Comparison of ENCODE assay signal across 8 cellular contexts in genomic region chr19:55305491-55305890, GRCh38. TPM values are rescaled to one million over a fixed set of nuclear protein-coding genes. Genes with fewer than 3 reads are reported as not detected.
DNase-seq lines count a peak whose midpoint lies in the region; ATAC-seq, FAIRE-seq and TF ChIP-seq lines count a peak whose summit lies in the region.

No MANE protein-coding gene starts in this region.

- no peak overlapping the region for H3K27ac ChIP-seq in H1 (ENCODE audit: low read depth, low read length)
- H3K27ac ChIP-seq in vagina, result no peak overlapping the region

- ATAC-seq in HG03025 (IDR thresholded peaks at IDR 0.05; ENCODE audit: low FRiP score, unreplicated experiment), result no peak

- no peak overlapping the region for H2AK5ac ChIP-seq in H1 (ENCODE audit: low read depth, low read length)

- FAIRE-seq in H1 (lab: Jason Lieb, UNC), result no peak

- H3K79me2 ChIP-seq in H1 (ENCODE audit: control insufficient read depth in 1 of 2, insufficient read depth in 2 of 2, low read length in 2 of 2), result no peaks in the 10 kb centered on the region

- no peak overlapping the region for H3K4me3 Mint-ChIP-seq in activated CD4-positive, alpha-beta T cell treated with anti-CD3 and anti-CD28 coated beads, Interleukin-2, amount 10 ng/mL, durations not matched to agents 24 days and 14 days

- 0 out of 2 replicates have a peak overlapping the region, but pooled peaks have one; percentile 8 for H2BK15ac ChIP-seq in H1 (ENCODE audit: low read length)

- 88% methylated on average over 9 of the region's 9 CpGs; no CpG with 5 or more reads in 1 of the 2 experiments for WGBS in H1 (ENCODE audit: extremely low coverage in 1 of 2, insufficient coverage in 1 of 2, insufficient read length in 1 of 2, insufficient replicate concordance in 2 of 2, low coverage in 1 of 2, low lambda C conversion rate in 2 of 2, missing lambda C conversion rate in 1 of 2), 2 experiments

- H2BK5ac ChIP-seq in H1 (ENCODE audit: low read depth, low read length), result no peak overlapping the region

- H2BK12ac ChIP-seq in H1 (ENCODE audit: low read depth, low read length), result 0 out of 2 replicates have a peak overlapping the region, but pooled peaks have one; percentile 2

- H4K20me1 ChIP-seq in H1 (replicated peaks in 1 of 2; ENCODE audit: control insufficient read depth in 1 of 2, insufficient read depth in 2 of 2, low read length in 2 of 2), result peaks cover 0 to 5% of the 10 kb centered on the region in 2 experiments

- DNase-seq in GM03348 (ENCODE audit: low spot score), result peak; percentile 42
- DNase-seq in NB4 (ENCODE audit: low read depth), result peak; percentile 57
- peak; percentile 86 for DNase-seq in activated CD4-positive, alpha-beta T cell treated with anti-CD3 and anti-CD28 coated beads, Interleukin-2, amount 10 ng/mL, durations not matched to agents 24 days and 14 days
- peak in 1 of 2 experiments; percentile 79 for DNase-seq in H1 (ENCODE audit: low read depth in 1 of 2, low spot score in 2 of 2)
- peak; percentile 57 to 59 for DNase-seq in stimulated activated CD4-positive, alpha-beta T cell treated with anti-CD3 and anti-CD28 coated beads, Interleukin-2, amount 100 ng/mL, for 24 hours
- DNase-seq in vagina (ENCODE audit: extremely low spot score in 2 of 2), result no peak
- DNase-seq in NCI-H774 (lab: John Stamatoyannopoulos, UW), result no peak

- POLR2A ChIA-PET in H1 (lab: Charles Lee; ENCODE audit: partially characterized antibody), result interaction anchor here (0.5 to 1.8 kb wide), 15 partner anchors 9 to 102 kb away, joined by 3 to 6 read pairs (median 4); partner anchors contain the start of genes HSPBP1, KMT5C, TMEM238 and UBE2S

- peaks cover 16% of the 10 kb centered on the region for H3K4me1 Mint-ChIP-seq in activated CD4-positive, alpha-beta T cell treated with anti-CD3 and anti-CD28 coated beads, Interleukin-2, amount 10 ng/mL, durations not matched to agents 24 days and 14 days

- TF ChIP-seq POLR2A in NB4 (IDR thresholded peaks at IDR 0.05; ENCODE audit: extremely low read depth, insufficient read length) (no peak), H1 (IDR thresholded peaks at IDR 0.05; ENCODE audit: control extremely low read depth in 1 of 2, low read depth in 2 of 2, low read length in 2 of 2) (no peak), vagina (IDR thresholded peaks at IDR 0.05) (no peak)

- no peak overlapping the region for H2BK120ac ChIP-seq in H1 (replicated peaks; ENCODE audit: low read depth, low read length)

- H2BK20ac ChIP-seq in H1 (ENCODE audit: low read length), result no peak overlapping the region

- TF ChIP-seq CTCF in NB4 (IDR thresholded peaks at IDR 0.05; ENCODE audit: low read depth, low read length) (no peak), H1 (IDR thresholded peaks at IDR 0.05; ENCODE audit: control extremely low read depth in 1 of 3, insufficient read depth in 1 of 3, low read depth in 1 of 3, low read length in 3 of 3) (no peak), vagina (IDR thresholded peaks at IDR 0.05) (no peak)

- no peaks in the 10 kb centered on the region; the same call in 1 of the 2 replicates for H3K79me1 ChIP-seq in H1 (ENCODE audit: low read depth, low read length)

- H4K5ac ChIP-seq in H1 (ENCODE audit: insufficient read length, low read depth, low read length), result no peak overlapping the region

- H3K23me2 ChIP-seq in H1 (ENCODE audit: low read depth, low read length), result peaks cover 2% of the 10 kb centered on the region; the same call in 1 of the 2 replicates

- CTCF ChIA-PET in H1 (lab: Charles Lee; ENCODE audit: partially characterized antibody), result interaction anchor here (0.6 to 1.3 kb wide), 4 partner anchors 11 to 286 kb away, joined by 3 to 5 read pairs (median 3); no protein-coding TSS in a partner anchor

- no peak overlapping the region for H3K18ac ChIP-seq in H1 (ENCODE audit: extremely low read depth, low read length)

- H4K91ac ChIP-seq in H1 (replicated peaks; ENCODE audit: insufficient read length, low read length), result no peak overlapping the region

- H3K27ac Mint-ChIP-seq in activated CD4-positive, alpha-beta T cell treated with anti-CD3 and anti-CD28 coated beads, Interleukin-2, amount 10 ng/mL, durations not matched to agents 24 days and 14 days, result peak overlapping the region; percentile 8

- H3K36me3 Mint-ChIP-seq in activated CD4-positive, alpha-beta T cell treated with anti-CD3 and anti-CD28 coated beads, Interleukin-2, amount 10 ng/mL, durations not matched to agents 24 days and 14 days (ENCODE audit: low read depth), result peaks cover 4% of the 10 kb centered on the region

- H3K14ac ChIP-seq in H1 (ENCODE audit: insufficient read length), result no peak overlapping the region

- H3K23ac ChIP-seq in H1 (ENCODE audit: insufficient read length), result no peak overlapping the region

- H3K4me3 ChIP-seq in NB4 (ENCODE audit: low read depth, low read length) (no peak overlapping the region), H1 (ENCODE audit: extremely low read depth in 1 of 4, insufficient read depth in 2 of 4, low read depth in 3 of 4, low read length in 4 of 4) (no peak overlapping the region), vagina (no peak overlapping the region)

- no peaks in the 10 kb centered on the region for H3K27me3 Mint-ChIP-seq in activated CD4-positive, alpha-beta T cell treated with anti-CD3 and anti-CD28 coated beads, Interleukin-2, amount 10 ng/mL, durations not matched to agents 24 days and 14 days

- H3K4me1 ChIP-seq in H1 (replicated peaks in 1 of 4; ENCODE audit: control insufficient read depth in 3 of 4, insufficient read depth in 4 of 4, low read length in 3 of 4) (peaks cover 0 to 8% (median 3%) of the 10 kb centered on the region in 4 experiments; a peak in 3 of 7 replicates), vagina (peaks cover 6% of the 10 kb centered on the region)

- TF ChIP-seq RAD21 in H1 (IDR thresholded peaks at IDR 0.05 in 1 of 2, conservative IDR thresholded peaks at IDR 0.05 in 1 of 2; ENCODE audit: low read depth in 2 of 2, low read length in 2 of 2), result no peak

- H3K36me3 ChIP-seq in H1 (ENCODE audit: control insufficient read depth in 2 of 4, insufficient read depth in 4 of 4, low read length in 3 of 4) (peaks cover 21 to 56% (median 42%) of the 10 kb centered on the region in 4 experiments), vagina (no peaks in the 10 kb centered on the region)

- no peak overlapping the region for H3K4ac ChIP-seq in H1 (replicated peaks; ENCODE audit: insufficient read length, low read depth, low read length)

- no peaks in the 10 kb centered on the region for H3K27me3 ChIP-seq in H1 (replicated peaks in 1 of 4; ENCODE audit: control insufficient read depth in 3 of 4, extremely low read depth in 1 of 4, insufficient read depth in 3 of 4, low read length in 3 of 4)
- no peaks in the 10 kb centered on the region for H3K27me3 ChIP-seq in vagina

- H3K4me2 ChIP-seq in H1 (ENCODE audit: insufficient read depth in 1 of 2, low read depth in 2 of 2, low read length in 2 of 2), result no peak overlapping the region

- no peak overlapping the region for H4K8ac ChIP-seq in H1 (ENCODE audit: extremely low read depth, insufficient read depth, low read length)

- H3K9me3 ChIP-seq in H1 (ENCODE audit: insufficient read depth in 2 of 2, low read depth in 1 of 2, low read length in 1 of 2) (no peaks in the 10 kb centered on the region), vagina (no peaks in the 10 kb centered on the region)

- no peak overlapping the region for H3K56ac ChIP-seq in H1 (replicated peaks; ENCODE audit: insufficient read length, low read depth, low read length)

- H3K9ac ChIP-seq in H1 (replicated peaks in 1 of 4; ENCODE audit: extremely low read depth in 1 of 4, low read depth in 3 of 4, low read length in 3 of 4), result no peak overlapping the region

- intact Hi-C loops in activated CD4-positive, alpha-beta T cell treated with anti-CD3 and anti-CD28 coated beads, Interleukin-2, amount 10 ng/mL, durations not matched to agents 24 days and 14 days (cut with micrococcal nuclease), result no loop called here
- intact Hi-C loops in vagina (cut with DNase I), result loop anchor here (10.0 kb wide), 2 partner anchors 69 to 199 kb away; partner anchors contain the start of genes IL11 and TMEM190

- H2AFZ ChIP-seq in H1 (ENCODE audit: low read length), result no peak overlapping the region

- no peaks in the 10 kb centered on the region for H3K9me3 Mint-ChIP-seq in activated CD4-positive, alpha-beta T cell treated with anti-CD3 and anti-CD28 coated beads, Interleukin-2, amount 10 ng/mL, durations not matched to agents 24 days and 14 days

- no peak for TF ChIP-seq EP300 in H1 (IDR thresholded peaks at IDR 0.05; ENCODE audit: borderline replicate concordance in 1 of 2, low read depth in 2 of 2, low read length in 2 of 2)

RNA-seq across cellular contexts. Expression of gene TMEM150B, which starts 19.6 kb away (rescaled TPM):
- 0.28 and 0.69 TPM in 2 replicates for total RNA-seq in activated CD4-positive, alpha-beta T cell treated with anti-CD3 and anti-CD28 coated beads, Interleukin-2, amount 10 ng/mL, durations not matched to agents 24 days and 14 days
- 0.88 and 0.91 TPM in 2 replicates for total RNA-seq in H1 (2021; fragmentation: NEBNext Ultra II Directional; extraction: Animal tissue kit (Norgen Biotek cat#: 25700))
- polyA plus RNA-seq in H1 (2011; rRNA removed), result 0.41 and 0.46 TPM in 2 replicates
- 0.39 TPM for polyA plus RNA-seq in H1 (2011; cell fraction: cytosol; rRNA removed)
- polyA plus RNA-seq in H1 (2011; cell fraction: nucleus; rRNA removed), result 0.27 TPM
- polyA plus RNA-seq in H1 (2012, experiment 1 of 2), result 0.20 to 0.63 TPM (median 0.27 TPM) in 3 of 4 replicates, not detected in the other
- polyA plus RNA-seq in H1 (2012, experiment 2 of 2), result 0.31 TPM
- polyA plus RNA-seq in H1 (2013, experiment 1 of 2), result 0.34 TPM
- 0.22 TPM for polyA plus RNA-seq in H1 (2013, experiment 2 of 2)
- polyA minus RNA-seq in H1 (2011; rRNA and poly(A)+ RNA removed), result 0.35 TPM in 1 of 2 replicates, not detected in the other
- not detected for polyA minus RNA-seq in H1 (2011; cell fraction: cytosol; rRNA and poly(A)+ RNA removed)
- polyA minus RNA-seq in H1 (2011; cell fraction: nucleus; rRNA and poly(A)+ RNA removed), result not detected
- total RNA-seq in vagina, result not detected

RNA-seq across cellular contexts. Expression of gene BRSK1, which starts 21.7 kb away (rescaled TPM):
- total RNA-seq in activated CD4-positive, alpha-beta T cell treated with anti-CD3 and anti-CD28 coated beads, Interleukin-2, amount 10 ng/mL, durations not matched to agents 24 days and 14 days, result 5.9 and 7.9 TPM in 2 replicates
- 32.7 and 33.6 TPM in 2 replicates for total RNA-seq in H1 (2021; fragmentation: NEBNext Ultra II Directional; extraction: Animal tissue kit (Norgen Biotek cat#: 25700))
- 27.6 and 55.2 TPM in 2 replicates for polyA plus RNA-seq in H1 (2011; rRNA removed)
- 51.4 TPM for polyA plus RNA-seq in H1 (2011; cell fraction: cytosol; rRNA removed)
- 281 TPM for polyA plus RNA-seq in H1 (2011; cell fraction: nucleus; rRNA removed)
- 32.1 to 43.0 TPM (median 39.5 TPM) in 4 replicates for polyA plus RNA-seq in H1 (2012, experiment 1 of 2)
- polyA plus RNA-seq in H1 (2012, experiment 2 of 2), result 19.0 TPM
- polyA plus RNA-seq in H1 (2013, experiment 1 of 2), result 19.6 TPM
- polyA plus RNA-seq in H1 (2013, experiment 2 of 2), result 16.3 TPM
- 10.9 and 17.1 TPM in 2 replicates for polyA minus RNA-seq in H1 (2011; rRNA and poly(A)+ RNA removed)
- polyA minus RNA-seq in H1 (2011; cell fraction: cytosol; rRNA and poly(A)+ RNA removed), result 14.6 TPM
- 30.8 TPM for polyA minus RNA-seq in H1 (2011; cell fraction: nucleus; rRNA and poly(A)+ RNA removed)
- total RNA-seq in vagina, result 10.1 TPM

RNA-seq across cellular contexts. Expression of gene HSPBP1, which starts 25.6 kb away (rescaled TPM):
- total RNA-seq in activated CD4-positive, alpha-beta T cell treated with anti-CD3 and anti-CD28 coated beads, Interleukin-2, amount 10 ng/mL, durations not matched to agents 24 days and 14 days, result 63.9 and 68.3 TPM in 2 replicates
- 63.4 and 68.8 TPM in 2 replicates for total RNA-seq in H1 (2021; fragmentation: NEBNext Ultra II Directional; extraction: Animal tissue kit (Norgen Biotek cat#: 25700))
- 100 and 111 TPM in 2 replicates for polyA plus RNA-seq in H1 (2011; rRNA removed)
- polyA plus RNA-seq in H1 (2011; cell fraction: cytosol; rRNA removed), result 86.6 TPM
- 74.0 TPM for polyA plus RNA-seq in H1 (2011; cell fraction: nucleus; rRNA removed)
- polyA plus RNA-seq in H1 (2012, experiment 1 of 2), result 44.6 to 69.6 TPM (median 66.9 TPM) in 4 replicates
- 84.2 TPM for polyA plus RNA-seq in H1 (2012, experiment 2 of 2)
- 34.0 TPM for polyA plus RNA-seq in H1 (2013, experiment 1 of 2)
- 34.1 TPM for polyA plus RNA-seq in H1 (2013, experiment 2 of 2)
- polyA minus RNA-seq in H1 (2011; rRNA and poly(A)+ RNA removed), result 16.1 and 17.2 TPM in 2 replicates
- 28.0 TPM for polyA minus RNA-seq in H1 (2011; cell fraction: cytosol; rRNA and poly(A)+ RNA removed)
- 21.6 TPM for polyA minus RNA-seq in H1 (2011; cell fraction: nucleus; rRNA and poly(A)+ RNA removed)
- total RNA-seq in vagina, result 29.5 TPM

RNA-seq across cellular contexts. Expression of gene KMT5C, which starts 34.2 kb away (rescaled TPM):
- 31.3 and 32.2 TPM in 2 replicates for total RNA-seq in activated CD4-positive, alpha-beta T cell treated with anti-CD3 and anti-CD28 coated beads, Interleukin-2, amount 10 ng/mL, durations not matched to agents 24 days and 14 days
- total RNA-seq in H1 (2021; fragmentation: NEBNext Ultra II Directional; extraction: Animal tissue kit (Norgen Biotek cat#: 25700)), result 31.5 and 33.4 TPM in 2 replicates
- polyA plus RNA-seq in H1 (2011; rRNA removed), result 24.9 and 59.4 TPM in 2 replicates
- polyA plus RNA-seq in H1 (2011; cell fraction: cytosol; rRNA removed), result 51.5 TPM
- 148 TPM for polyA plus RNA-seq in H1 (2011; cell fraction: nucleus; rRNA removed)
- 23.9 to 39.0 TPM (median 36.7 TPM) in 4 replicates for polyA plus RNA-seq in H1 (2012, experiment 1 of 2)
- 19.9 TPM for polyA plus RNA-seq in H1 (2012, experiment 2 of 2)
- polyA plus RNA-seq in H1 (2013, experiment 1 of 2), result 19.6 TPM
- 16.4 TPM for polyA plus RNA-seq in H1 (2013, experiment 2 of 2)
- polyA minus RNA-seq in H1 (2011; rRNA and poly(A)+ RNA removed), result 11.4 and 23.8 TPM in 2 replicates
- polyA minus RNA-seq in H1 (2011; cell fraction: cytosol; rRNA and poly(A)+ RNA removed), result 15.4 TPM
- 45.0 TPM for polyA minus RNA-seq in H1 (2011; cell fraction: nucleus; rRNA and poly(A)+ RNA removed)
- 19.2 TPM for total RNA-seq in vagina

RNA-seq across cellular contexts. Expression of gene PPP6R1, which starts 46.7 kb away (rescaled TPM):
- total RNA-seq in activated CD4-positive, alpha-beta T cell treated with anti-CD3 and anti-CD28 coated beads, Interleukin-2, amount 10 ng/mL, durations not matched to agents 24 days and 14 days, result 196 and 216 TPM in 2 replicates
- 74.4 and 75.6 TPM in 2 replicates for total RNA-seq in H1 (2021; fragmentation: NEBNext Ultra II Directional; extraction: Animal tissue kit (Norgen Biotek cat#: 25700))
- polyA plus RNA-seq in H1 (2011; rRNA removed), result 36.4 and 52.5 TPM in 2 replicates
- polyA plus RNA-seq in H1 (2011; cell fraction: cytosol; rRNA removed), result 44.1 TPM
- 72.3 TPM for polyA plus RNA-seq in H1 (2011; cell fraction: nucleus; rRNA removed)
- 38.2 to 56.4 TPM (median 52.6 TPM) in 4 replicates for polyA plus RNA-seq in H1 (2012, experiment 1 of 2)
- 46.1 TPM for polyA plus RNA-seq in H1 (2012, experiment 2 of 2)
- 34.4 TPM for polyA plus RNA-seq in H1 (2013, experiment 1 of 2)
- 33.2 TPM for polyA plus RNA-seq in H1 (2013, experiment 2 of 2)
- 55.1 and 73.5 TPM in 2 replicates for polyA minus RNA-seq in H1 (2011; rRNA and poly(A)+ RNA removed)
- polyA minus RNA-seq in H1 (2011; cell fraction: cytosol; rRNA and poly(A)+ RNA removed), result 62.7 TPM
- 41.3 TPM for polyA minus RNA-seq in H1 (2011; cell fraction: nucleus; rRNA and poly(A)+ RNA removed)
- total RNA-seq in vagina, result 30.4 TPM

Comparison
In these comparisons a context has a peak if more than half of its experiments do, and no peak if none do; other contexts are left out.
1. DNase-seq: peak in GM03348 (single experiment), NB4 (single experiment), activated CD4-positive, alpha-beta T cell treated with anti-CD3 and anti-CD28 coated beads, Interleukin-2, amount 10 ng/mL, durations not matched to agents 24 days and 14 days (single experiment) and stimulated activated CD4-positive, alpha-beta T cell treated with anti-CD3 and anti-CD28 coated beads, Interleukin-2, amount 100 ng/mL, for 24 hours (2 of 2); none in vagina (0 of 2) and NCI-H774 (single experiment).